7 cellular contexts compared by ENCODE assay signal in the genomic region with DNA sequence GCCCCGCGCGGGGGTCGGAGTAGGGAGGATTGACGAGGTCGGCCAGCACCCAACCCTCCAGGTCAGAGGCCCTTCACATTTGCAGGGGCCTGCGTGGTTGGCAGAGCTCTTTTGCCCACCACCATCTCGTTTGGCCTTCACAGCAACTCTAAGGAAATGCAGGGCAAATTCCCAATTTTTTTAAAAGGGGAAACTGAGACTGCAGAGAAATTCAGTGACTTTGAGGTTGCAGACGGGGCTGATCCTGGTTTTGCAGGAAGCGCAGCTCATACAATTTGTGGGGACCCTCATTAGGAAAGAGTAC. TPM values are rescaled to one million over a fixed set of nuclear protein-coding genes. Genes with fewer than 3 reads are reported as not detected.
A peak's percentile ranks its signal among the peaks of the same experiment; 100 is the strongest.
DNase-seq lines count a peak whose midpoint lies in the region; ATAC-seq and TF ChIP-seq lines count a peak whose summit lies in the region.

No MANE protein-coding gene starts in this region.

- peak overlapping the region; percentile 95 for H3K27ac Mint-ChIP-seq in HFFc6
- peak overlapping the region; percentile 92 for H3K27ac Mint-ChIP-seq in activated T-helper 1 cell treated with anti-CD3 and anti-CD28 coated beads, Interleukin-12 subunit alpha, Interleukin-12 subunit beta, Interleukin-2, Interleukin-4 antibody, amounts not matched to agents 30 ng/mL and 10 ng/mL and 1 ng/mL, durations not matched to agents 14 hours and 24 hours and 36 hours
- H3K27ac Mint-ChIP-seq in stimulated activated memory B cell treated with anti-CD40 and anti-IgM and Interleukin-4, amounts not matched to agents 10 μg/mL and 1 μg/mL and 100 μg/mL, for 72 hours = peak overlapping the region; percentile 96

- H3K9ac ChIP-seq in iPS-15b (ENCODE audit: low read depth, low read length) = no peak overlapping the region

- no peak for DNase-seq in HFFc6
- no peak for DNase-seq in activated T-helper 1 cell treated with anti-CD3 and anti-CD28 coated beads, Interleukin-12 subunit alpha, Interleukin-12 subunit beta, Interleukin-2, Interleukin-4 antibody, amounts not matched to agents 30 ng/mL and 10 ng/mL and 1 ng/mL, durations not matched to agents 14 hours and 24 hours and 36 hours (ENCODE audit: low spot score)
- no peak for DNase-seq in stimulated activated CD4-positive, alpha-beta T cell treated with anti-CD3 and anti-CD28 coated beads, Interleukin-2, amount 100 ng/mL, for 24 hours
- no peak for DNase-seq in medulla oblongata (ENCODE audit: extremely low spot score)
- DNase-seq in activated CD4-positive, alpha-beta T cell treated with anti-CD3 and anti-CD28 coated beads for 48 hours = no peak

- ATAC-seq in stimulated activated memory B cell treated with anti-CD40 and anti-IgM and Interleukin-4, amounts not matched to agents 10 μg/mL and 1 μg/mL and 100 μg/mL, for 72 hours = no peak

- H3K36me3 Mint-ChIP-seq in HFFc6 (ENCODE audit: low read depth) = peaks cover 26% of the 10 kb centered on the region
- peaks cover 13% of the 10 kb centered on the region for H3K36me3 Mint-ChIP-seq in activated T-helper 1 cell treated with anti-CD3 and anti-CD28 coated beads, Interleukin-12 subunit alpha, Interleukin-12 subunit beta, Interleukin-2, Interleukin-4 antibody, amounts not matched to agents 30 ng/mL and 10 ng/mL and 1 ng/mL, durations not matched to agents 14 hours and 24 hours and 36 hours (ENCODE audit: low read depth)
- no peaks in the 10 kb centered on the region for H3K36me3 Mint-ChIP-seq in stimulated activated memory B cell treated with anti-CD40 and anti-IgM and Interleukin-4, amounts not matched to agents 10 μg/mL and 1 μg/mL and 100 μg/mL, for 72 hours

- intact Hi-C loops in activated T-helper 1 cell treated with anti-CD3 and anti-CD28 coated beads, Interleukin-12 subunit alpha, Interleukin-12 subunit beta, Interleukin-2, Interleukin-4 antibody, amounts not matched to agents 30 ng/mL and 10 ng/mL and 1 ng/mL, durations not matched to agents 14 hours and 24 hours and 36 hours (cut with micrococcal nuclease) = loop anchor here (2.0 kb wide), 1 partner anchor 220 kb away; no protein-coding TSS in a partner anchor

- H3K4me3 Mint-ChIP-seq in HFFc6 = peak overlapping the region; percentile 89
- peak overlapping the region; percentile 91 for H3K4me3 Mint-ChIP-seq in activated T-helper 1 cell treated with anti-CD3 and anti-CD28 coated beads, Interleukin-12 subunit alpha, Interleukin-12 subunit beta, Interleukin-2, Interleukin-4 antibody, amounts not matched to agents 30 ng/mL and 10 ng/mL and 1 ng/mL, durations not matched to agents 14 hours and 24 hours and 36 hours
- peak overlapping the region; percentile 96 for H3K4me3 Mint-ChIP-seq in stimulated activated memory B cell treated with anti-CD40 and anti-IgM and Interleukin-4, amounts not matched to agents 10 μg/mL and 1 μg/mL and 100 μg/mL, for 72 hours

- peaks cover 7% of the 10 kb centered on the region for H3K4me1 ChIP-seq in iPS-15b (ENCODE audit: control insufficient read depth, insufficient read depth, low read length)

- H3K27me3 ChIP-seq in iPS-15b (ENCODE audit: control insufficient read depth, insufficient read depth, low read length) = no peaks in the 10 kb centered on the region

- no peaks in the 10 kb centered on the region for H3K27me3 Mint-ChIP-seq in HFFc6 (ENCODE audit: insufficient read depth)
- H3K27me3 Mint-ChIP-seq in activated T-helper 1 cell treated with anti-CD3 and anti-CD28 coated beads, Interleukin-12 subunit alpha, Interleukin-12 subunit beta, Interleukin-2, Interleukin-4 antibody, amounts not matched to agents 30 ng/mL and 10 ng/mL and 1 ng/mL, durations not matched to agents 14 hours and 24 hours and 36 hours (ENCODE audit: insufficient read depth) = no peaks in the 10 kb centered on the region
- H3K27me3 Mint-ChIP-seq in stimulated activated memory B cell treated with anti-CD40 and anti-IgM and Interleukin-4, amounts not matched to agents 10 μg/mL and 1 μg/mL and 100 μg/mL, for 72 hours = no peaks in the 10 kb centered on the region

- peaks cover 31% of the 10 kb centered on the region for H3K4me1 Mint-ChIP-seq in HFFc6 (ENCODE audit: low read depth)
- H3K4me1 Mint-ChIP-seq in activated T-helper 1 cell treated with anti-CD3 and anti-CD28 coated beads, Interleukin-12 subunit alpha, Interleukin-12 subunit beta, Interleukin-2, Interleukin-4 antibody, amounts not matched to agents 30 ng/mL and 10 ng/mL and 1 ng/mL, durations not matched to agents 14 hours and 24 hours and 36 hours (ENCODE audit: low read depth) = peaks cover 29% of the 10 kb centered on the region
- peaks cover 36% of the 10 kb centered on the region for H3K4me1 Mint-ChIP-seq in stimulated activated memory B cell treated with anti-CD40 and anti-IgM and Interleukin-4, amounts not matched to agents 10 μg/mL and 1 μg/mL and 100 μg/mL, for 72 hours

- H3K9me3 ChIP-seq in iPS-15b (ENCODE audit: control insufficient read depth, insufficient read depth, low read length) = no peaks in the 10 kb centered on the region

- H3K36me3 ChIP-seq in iPS-15b (ENCODE audit: control insufficient read depth, insufficient read depth, low read length) = peaks cover 4% of the 10 kb centered on the region

- H3K9me3 Mint-ChIP-seq in HFFc6 = no peaks in the 10 kb centered on the region
- H3K9me3 Mint-ChIP-seq in activated T-helper 1 cell treated with anti-CD3 and anti-CD28 coated beads, Interleukin-12 subunit alpha, Interleukin-12 subunit beta, Interleukin-2, Interleukin-4 antibody, amounts not matched to agents 30 ng/mL and 10 ng/mL and 1 ng/mL, durations not matched to agents 14 hours and 24 hours and 36 hours = no peaks in the 10 kb centered on the region
- H3K9me3 Mint-ChIP-seq in stimulated activated memory B cell treated with anti-CD40 and anti-IgM and Interleukin-4, amounts not matched to agents 10 μg/mL and 1 μg/mL and 100 μg/mL, for 72 hours = no peaks in the 10 kb centered on the region

- TF ChIP-seq CTCF in HFFc6 (IDR thresholded peaks at IDR 0.05) = no peak; the same call in 1 of the 2 replicates

- H3K4me3 ChIP-seq in iPS-15b (ENCODE audit: low read depth, low read length) = peak overlapping the region; percentile 90

RNA-seq across cellular contexts. Expression of a gene that starts 0.4 kb away (rescaled TPM):
- 10 to 100 TPM; 63.9 to 72.8 (median 70.5) TPM for total RNA-seq in HFFc6 (2021; fragmentation: NEBNext Ultra II Directional; extraction: Animal tissue kit (Norgen Biotek cat#: 25700))
- 23.6 and 26.0 TPM in 2 replicates for total RNA-seq in activated T-helper 1 cell treated with anti-CD3 and anti-CD28 coated beads, Interleukin-12 subunit alpha, Interleukin-12 subunit beta, Interleukin-2, Interleukin-4 antibody, amounts not matched to agents 30 ng/mL and 10 ng/mL and 1 ng/mL, durations not matched to agents 14 hours and 24 hours and 36 hours

RNA-seq across cellular contexts. Expression of a gene that starts 36.5 kb away (rescaled TPM):
- total RNA-seq in HFFc6 (2021; fragmentation: NEBNext Ultra II Directional; extraction: Animal tissue kit (Norgen Biotek cat#: 25700)) = under 1 TPM in 1 of 6 experiments, not detected in 5; 0.14 TPM
- not detected in 2 replicates for total RNA-seq in activated T-helper 1 cell treated with anti-CD3 and anti-CD28 coated beads, Interleukin-12 subunit alpha, Interleukin-12 subunit beta, Interleukin-2, Interleukin-4 antibody, amounts not matched to agents 30 ng/mL and 10 ng/mL and 1 ng/mL, durations not matched to agents 14 hours and 24 hours and 36 hours
